ENCODE assay signal across 1 cellular context in the genomic region with DNA sequence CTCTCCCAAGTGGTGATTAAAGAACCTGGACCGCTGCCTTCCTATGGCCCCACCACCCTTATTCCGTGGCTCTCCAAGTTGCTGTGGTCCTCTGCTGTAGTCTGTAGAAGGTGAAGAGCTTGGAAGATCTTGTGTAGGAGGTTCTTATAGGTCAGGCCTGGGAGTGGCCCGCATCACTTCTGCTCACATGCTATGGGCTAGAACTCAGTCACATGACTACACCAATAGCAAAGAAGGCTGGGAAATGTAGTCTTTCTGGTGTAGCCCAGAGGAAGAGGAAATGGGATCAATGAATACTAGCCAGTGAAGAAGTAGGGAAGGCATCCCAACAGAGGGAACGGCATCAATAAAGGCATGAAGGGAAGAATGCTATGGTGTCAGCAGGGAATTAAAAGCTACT.
TF ChIP-seq lines count a peak whose summit lies in the region.

No MANE protein-coding gene starts in this region.

TF ChIP-seq in K562, 482 proteins besides CTCF, POLR2A, EP300 and RAD21 (continues in another document):
- no peak for TF ChIP-seq PTTG1 (tag; IDR thresholded peaks at IDR 0.05; ENCODE audit: low read depth)
- no peak for TF ChIP-seq FOXM1 (IDR thresholded peaks at IDR 0.05; ENCODE audit: low read depth)
- no peak for TF ChIP-seq FOXM1 (CRISPR knock-in tag; IDR thresholded peaks at IDR 0.05; ENCODE audit: low read depth)
- TF ChIP-seq TOE1 (IDR thresholded peaks at IDR 0.05; ENCODE audit: borderline replicate concordance): peak; percentile 93
- TF ChIP-seq TOE1 (CRISPR knock-in tag; IDR thresholded peaks at IDR 0.05; ENCODE audit: borderline replicate concordance, low read depth): no peak
- no peak for TF ChIP-seq ZNF274 (IDR thresholded peaks at IDR 0.05; ENCODE audit: borderline replicate concordance, low read depth, low read length)
- TF ChIP-seq SMAD2 (IDR thresholded peaks at IDR 0.05; ENCODE audit: low read depth, low read length): no peak
- peak; percentile 44 for TF ChIP-seq CREM (IDR thresholded peaks at IDR 0.05; ENCODE audit: low read depth)
- TF ChIP-seq KAT2B (IDR thresholded peaks at IDR 0.05; ENCODE audit: low read depth, low read length): no peak
- no peak for TF ChIP-seq SIN3B (IDR thresholded peaks at IDR 0.05; ENCODE audit: low read depth)
- no peak for TF ChIP-seq ZNF75A (CRISPR knock-in tag; IDR thresholded peaks at IDR 0.05)
- TF ChIP-seq ZNF146 (CRISPR knock-in tag; IDR thresholded peaks at IDR 0.05; ENCODE audit: unreplicated experiment): no peak
- no peak for TF ChIP-seq SMAD3 (CRISPR knock-in tag; conservative IDR thresholded peaks at IDR 0.05)
- TF ChIP-seq, protein P1, sequence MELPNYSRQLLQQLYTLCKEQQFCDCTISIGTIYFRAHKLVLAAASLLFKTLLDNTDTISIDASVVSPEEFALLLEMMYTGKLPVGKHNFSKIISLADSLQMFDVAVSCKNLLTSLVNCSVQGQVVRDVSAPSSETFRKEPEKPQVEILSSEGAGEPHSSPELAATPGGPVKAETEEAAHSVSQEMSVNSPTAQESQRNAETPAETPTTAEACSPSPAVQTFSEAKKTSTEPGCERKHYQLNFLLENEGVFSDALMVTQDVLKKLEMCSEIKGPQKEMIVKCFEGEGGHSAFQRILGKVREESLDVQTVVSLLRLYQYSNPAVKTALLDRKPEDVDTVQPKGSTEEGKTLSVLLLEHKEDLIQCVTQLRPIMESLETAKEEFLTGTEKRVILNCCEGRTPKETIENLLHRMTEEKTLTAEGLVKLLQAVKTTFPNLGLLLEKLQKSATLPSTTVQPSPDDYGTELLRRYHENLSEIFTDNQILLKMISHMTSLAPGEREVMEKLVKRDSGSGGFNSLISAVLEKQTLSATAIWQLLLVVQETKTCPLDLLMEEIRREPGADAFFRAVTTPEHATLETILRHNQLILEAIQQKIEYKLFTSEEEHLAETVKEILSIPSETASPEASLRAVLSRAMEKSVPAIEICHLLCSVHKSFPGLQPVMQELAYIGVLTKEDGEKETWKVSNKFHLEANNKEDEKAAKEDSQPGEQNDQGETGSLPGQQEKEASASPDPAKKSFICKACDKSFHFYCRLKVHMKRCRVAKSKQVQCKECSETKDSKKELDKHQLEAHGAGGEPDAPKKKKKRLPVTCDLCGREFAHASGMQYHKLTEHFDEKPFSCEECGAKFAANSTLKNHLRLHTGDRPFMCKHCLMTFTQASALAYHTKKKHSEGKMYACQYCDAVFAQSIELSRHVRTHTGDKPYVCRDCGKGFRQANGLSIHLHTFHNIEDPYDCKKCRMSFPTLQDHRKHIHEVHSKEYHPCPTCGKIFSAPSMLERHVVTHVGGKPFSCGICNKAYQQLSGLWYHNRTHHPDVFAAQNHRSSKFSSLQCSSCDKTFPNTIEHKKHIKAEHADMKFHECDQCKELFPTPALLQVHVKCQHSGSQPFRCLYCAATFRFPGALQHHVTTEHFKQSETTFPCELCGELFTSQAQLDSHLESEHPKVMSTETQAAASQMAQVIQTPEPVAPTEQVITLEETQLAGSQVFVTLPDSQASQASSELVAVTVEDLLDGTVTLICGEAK (IDR thresholded peaks at IDR 0.05): no peak
- TF ChIP-seq, protein P1 (CRISPR knock-in tag; IDR thresholded peaks at IDR 0.05): no peak
- TF ChIP-seq, protein P2, sequence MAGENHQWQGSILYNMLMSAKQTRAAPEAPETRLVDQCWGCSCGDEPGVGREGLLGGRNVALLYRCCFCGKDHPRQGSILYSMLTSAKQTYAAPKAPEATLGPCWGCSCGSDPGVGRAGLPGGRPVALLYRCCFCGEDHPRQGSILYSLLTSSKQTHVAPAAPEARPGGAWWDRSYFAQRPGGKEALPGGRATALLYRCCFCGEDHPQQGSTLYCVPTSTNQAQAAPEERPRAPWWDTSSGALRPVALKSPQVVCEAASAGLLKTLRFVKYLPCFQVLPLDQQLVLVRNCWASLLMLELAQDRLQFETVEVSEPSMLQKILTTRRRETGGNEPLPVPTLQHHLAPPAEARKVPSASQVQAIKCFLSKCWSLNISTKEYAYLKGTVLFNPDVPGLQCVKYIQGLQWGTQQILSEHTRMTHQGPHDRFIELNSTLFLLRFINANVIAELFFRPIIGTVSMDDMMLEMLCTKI (IDR thresholded peaks at IDR 0.05; ENCODE audit: partially characterized antibody): no peak
- no peak for TF ChIP-seq ZNF445 (CRISPR knock-in tag; IDR thresholded peaks at IDR 0.05; ENCODE audit: low read depth)
- TF ChIP-seq, protein P3, sequence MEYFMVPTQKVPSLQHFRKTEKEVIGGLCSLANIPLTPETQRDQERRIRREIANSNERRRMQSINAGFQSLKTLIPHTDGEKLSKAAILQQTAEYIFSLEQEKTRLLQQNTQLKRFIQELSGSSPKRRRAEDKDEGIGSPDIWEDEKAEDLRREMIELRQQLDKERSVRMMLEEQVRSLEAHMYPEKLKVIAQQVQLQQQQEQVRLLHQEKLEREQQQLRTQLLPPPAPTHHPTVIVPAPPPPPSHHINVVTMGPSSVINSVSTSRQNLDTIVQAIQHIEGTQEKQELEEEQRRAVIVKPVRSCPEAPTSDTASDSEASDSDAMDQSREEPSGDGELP (CRISPR knock-in tag; IDR thresholded peaks at IDR 0.05; ENCODE audit: borderline replicate concordance): no peak
- TF ChIP-seq XRCC5 (IDR thresholded peaks at IDR 0.05; ENCODE audit: low read depth, low read length): no peak
- TF ChIP-seq YY1 (IDR thresholded peaks at IDR 0.05; ENCODE audit: borderline replicate concordance in 1 of 3, control insufficient read depth in 1 of 3, extremely low read depth in 1 of 3, insufficient read depth in 3 of 3, insufficient read length in 1 of 3, insufficient replicate concordance in 2 of 3, low read depth in 1 of 3, low read length in 2 of 3): no peak
- peak in 1 of 2 experiments; percentile 18; a peak in 1 of 4 replicates for TF ChIP-seq NRF1 (conservative IDR thresholded peaks at IDR 0.05 in 1 of 2, IDR thresholded peaks at IDR 0.05 in 1 of 2)
- TF ChIP-seq HDAC1 (IDR thresholded peaks at IDR 0.05): no peak
- no peak for TF ChIP-seq SMARCA5 (IDR thresholded peaks at IDR 0.05)
- TF ChIP-seq NCOR1 (IDR thresholded peaks at IDR 0.05): no peak
- TF ChIP-seq CBX5 (IDR thresholded peaks at IDR 0.05; ENCODE audit: borderline replicate concordance, low read depth): no peak
- no peak for TF ChIP-seq ZFP30 (CRISPR knock-in tag; IDR thresholded peaks at IDR 0.05; ENCODE audit: borderline replicate concordance)
- TF ChIP-seq POLR2AphosphoS2 (IDR thresholded peaks at IDR 0.05; ENCODE audit: low read length): no peak
- no peak for TF ChIP-seq SNRNP70 (optimal IDR thresholded peaks at IDR 0.05; ENCODE audit: low read depth, low read length)
- TF ChIP-seq ZMIZ1 (IDR thresholded peaks at IDR 0.05; ENCODE audit: low read depth in 2 of 2, low read length in 2 of 2): no peak
- no peak for TF ChIP-seq PTBP1 (IDR thresholded peaks at IDR 0.05; ENCODE audit: low read depth, low read length)
- TF ChIP-seq, protein P4, sequence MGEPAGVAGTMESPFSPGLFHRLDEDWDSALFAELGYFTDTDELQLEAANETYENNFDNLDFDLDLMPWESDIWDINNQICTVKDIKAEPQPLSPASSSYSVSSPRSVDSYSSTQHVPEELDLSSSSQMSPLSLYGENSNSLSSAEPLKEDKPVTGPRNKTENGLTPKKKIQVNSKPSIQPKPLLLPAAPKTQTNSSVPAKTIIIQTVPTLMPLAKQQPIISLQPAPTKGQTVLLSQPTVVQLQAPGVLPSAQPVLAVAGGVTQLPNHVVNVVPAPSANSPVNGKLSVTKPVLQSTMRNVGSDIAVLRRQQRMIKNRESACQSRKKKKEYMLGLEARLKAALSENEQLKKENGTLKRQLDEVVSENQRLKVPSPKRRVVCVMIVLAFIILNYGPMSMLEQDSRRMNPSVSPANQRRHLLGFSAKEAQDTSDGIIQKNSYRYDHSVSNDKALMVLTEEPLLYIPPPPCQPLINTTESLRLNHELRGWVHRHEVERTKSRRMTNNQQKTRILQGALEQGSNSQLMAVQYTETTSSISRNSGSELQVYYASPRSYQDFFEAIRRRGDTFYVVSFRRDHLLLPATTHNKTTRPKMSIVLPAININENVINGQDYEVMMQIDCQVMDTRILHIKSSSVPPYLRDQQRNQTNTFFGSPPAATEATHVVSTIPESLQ (CRISPR knock-in tag; IDR thresholded peaks at IDR 0.05): no peak
- no peak for TF ChIP-seq C11orf30 (IDR thresholded peaks at IDR 0.05; ENCODE audit: low read depth)
- no peak for TF ChIP-seq SP2 (IDR thresholded peaks at IDR 0.05; ENCODE audit: extremely low read depth, low read depth, low read length, poor library complexity, severe bottlenecking)
- TF ChIP-seq TFE3 (CRISPR knock-in tag; IDR thresholded peaks at IDR 0.05): peak; percentile 97
- TF ChIP-seq JUN (IDR thresholded peaks at IDR 0.05; ENCODE audit: borderline replicate concordance, low read depth, low read length): no peak
- TF ChIP-seq JUN (CRISPR knock-in tag; IDR thresholded peaks at IDR 0.05; ENCODE audit: borderline replicate concordance): no peak
- no peak for TF ChIP-seq FOS (IDR thresholded peaks at IDR 0.05; ENCODE audit: extremely low read depth, insufficient read length)
- TF ChIP-seq, protein P5, sequence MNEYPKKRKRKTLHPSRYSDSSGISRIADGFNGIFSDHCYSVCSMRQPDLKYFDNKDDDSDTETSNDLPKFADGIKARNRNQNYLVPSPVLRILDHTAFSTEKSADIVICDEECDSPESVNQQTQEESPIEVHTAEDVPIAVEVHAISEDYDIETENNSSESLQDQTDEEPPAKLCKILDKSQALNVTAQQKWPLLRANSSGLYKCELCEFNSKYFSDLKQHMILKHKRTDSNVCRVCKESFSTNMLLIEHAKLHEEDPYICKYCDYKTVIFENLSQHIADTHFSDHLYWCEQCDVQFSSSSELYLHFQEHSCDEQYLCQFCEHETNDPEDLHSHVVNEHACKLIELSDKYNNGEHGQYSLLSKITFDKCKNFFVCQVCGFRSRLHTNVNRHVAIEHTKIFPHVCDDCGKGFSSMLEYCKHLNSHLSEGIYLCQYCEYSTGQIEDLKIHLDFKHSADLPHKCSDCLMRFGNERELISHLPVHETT (CRISPR knock-in tag; conservative IDR thresholded peaks at IDR 0.05 in 1 of 2, IDR thresholded peaks at IDR 0.05 in 1 of 2): no peak
- no peak for TF ChIP-seq CREB1 (IDR thresholded peaks at IDR 0.05)
- peak; percentile 27; the same call in 1 of the 2 replicates for TF ChIP-seq CREB1 (CRISPR knock-in tag; IDR thresholded peaks at IDR 0.05)
